Comparison of ENCODE assay signal across 17 cellular contexts in the genomic region with DNA sequence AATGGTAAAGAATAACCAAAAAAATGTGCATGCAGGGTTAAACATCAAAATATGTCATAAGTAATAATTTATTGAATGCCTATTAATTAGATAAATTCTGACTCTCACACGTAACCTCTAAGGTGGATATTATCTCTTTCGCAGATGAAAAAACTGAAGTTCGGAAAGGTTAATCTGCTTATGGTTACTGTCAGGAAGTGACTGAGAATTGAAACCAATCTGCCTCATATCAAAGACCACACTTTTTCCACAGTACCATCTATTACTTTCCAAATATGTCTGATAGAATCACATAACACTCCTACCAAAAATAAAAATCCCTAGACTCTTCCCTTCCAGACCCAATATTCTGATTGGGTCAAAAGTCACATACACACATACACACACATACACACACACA. TPM values are rescaled to one million over a fixed set of nuclear protein-coding genes. Genes with fewer than 3 reads are reported as not detected.
DNase-seq lines count a peak whose midpoint lies in the region; ATAC-seq and TF ChIP-seq lines count a peak whose summit lies in the region.
"Had no signal": no experiment of that assay in that cellular context is flagged by ENCODE, and none has a peak within 500 bp of the region (broad histone marks: within the 10 kb centered on the region; RNA-seq: fewer than 3 reads in every experiment).

No MANE protein-coding gene starts in this region.

- peak overlapping the region; percentile 21 for H3K27ac Mint-ChIP-seq in activated CD4-positive, alpha-beta T cell treated with anti-CD3 and anti-CD28 coated beads, Interleukin-2, amount 10 ng/mL, durations not matched to agents 7 days and 5 days
- peak overlapping the region; percentile 76 for H3K27ac Mint-ChIP-seq in activated CD8-positive, alpha-beta T cell treated with anti-CD3 and anti-CD28 coated beads for 36 hours
- peak overlapping the region; percentile 50 for H3K27ac Mint-ChIP-seq in osteocyte (ENCODE audit: unreplicated experiment)

- intact Hi-C loops in activated CD8-positive, alpha-beta T cell treated with anti-CD3 and anti-CD28 coated beads for 36 hours (cut with micrococcal nuclease), result no loop called here

- H3K4me3 ChIP-seq in HEK293 (ENCODE audit: low read depth, low read length), result no peak overlapping the region
- H3K4me3 ChIP-seq: adrenal gland had no signal

- H3K36me3 Mint-ChIP-seq in activated CD4-positive, alpha-beta T cell treated with anti-CD3 and anti-CD28 coated beads, Interleukin-2, amount 10 ng/mL, durations not matched to agents 7 days and 5 days (ENCODE audit: low read depth), result peaks cover 32% of the 10 kb centered on the region
- H3K36me3 Mint-ChIP-seq in activated CD8-positive, alpha-beta T cell treated with anti-CD3 and anti-CD28 coated beads for 36 hours (ENCODE audit: low read depth), result peaks cover 20% of the 10 kb centered on the region
- peaks cover 4% of the 10 kb centered on the region for H3K36me3 Mint-ChIP-seq in osteocyte (ENCODE audit: unreplicated experiment)

- CTCF ChIA-PET in activated CD4-positive, alpha-beta T cell treated with anti-CD3 and anti-CD28 coated beads, Interleukin-2, amount 10 ng/mL, durations not matched to agents 7 days and 5 days (lab: Charles Lee), result no interaction called here
- CTCF ChIA-PET in HEK293 (lab: Yijun Ruan, JAX), result interaction anchor here (0.7 kb wide), 1 partner anchor 34 kb away, joined by 3 read pairs; no protein-coding TSS in a partner anchor
- CTCF ChIA-PET in activated CD8-positive, alpha-beta T cell treated with anti-CD3 and anti-CD28 coated beads for 36 hours (lab: Charles Lee), result interaction anchor here (0.9 to 3.3 kb wide), 3 partner anchors 19 to 175 kb away, joined by 3 to 13 read pairs (median 3); no protein-coding TSS in a partner anchor

- peaks cover 6% of the 10 kb centered on the region for H3K4me1 ChIP-seq in HEK293 (ENCODE audit: control insufficient read depth, insufficient read depth, low read length)

- H3K4me1 Mint-ChIP-seq in activated CD4-positive, alpha-beta T cell treated with anti-CD3 and anti-CD28 coated beads, Interleukin-2, amount 10 ng/mL, durations not matched to agents 7 days and 5 days, result peaks cover 67% of the 10 kb centered on the region
- peaks cover 69% of the 10 kb centered on the region for H3K4me1 Mint-ChIP-seq in activated CD8-positive, alpha-beta T cell treated with anti-CD3 and anti-CD28 coated beads for 36 hours (ENCODE audit: low read depth)
- peaks cover 69% of the 10 kb centered on the region for H3K4me1 Mint-ChIP-seq in osteocyte (ENCODE audit: unreplicated experiment)

- H3K9me3 Mint-ChIP-seq in activated CD4-positive, alpha-beta T cell treated with anti-CD3 and anti-CD28 coated beads, Interleukin-2, amount 10 ng/mL, durations not matched to agents 7 days and 5 days, result no peaks in the 10 kb centered on the region
- H3K9me3 Mint-ChIP-seq in activated CD8-positive, alpha-beta T cell treated with anti-CD3 and anti-CD28 coated beads for 36 hours, result no peaks in the 10 kb centered on the region
- H3K9me3 Mint-ChIP-seq in osteocyte (ENCODE audit: unreplicated experiment), result no peaks in the 10 kb centered on the region

- no peak overlapping the region for H3K27ac ChIP-seq in HEK293 (ENCODE audit: extremely low read depth, low read depth, low read length)
- H3K27ac ChIP-seq: adrenal gland had no signal

- H3K4me3 Mint-ChIP-seq in activated CD4-positive, alpha-beta T cell treated with anti-CD3 and anti-CD28 coated beads, Interleukin-2, amount 10 ng/mL, durations not matched to agents 7 days and 5 days, result peak overlapping the region; percentile 36
- H3K4me3 Mint-ChIP-seq in activated CD8-positive, alpha-beta T cell treated with anti-CD3 and anti-CD28 coated beads for 36 hours, result peak overlapping the region; percentile 69
- H3K4me3 Mint-ChIP-seq in osteocyte (ENCODE audit: unreplicated experiment), result no peak overlapping the region

- no peaks in the 10 kb centered on the region for H3K9me3 ChIP-seq in HEK293 (ENCODE audit: control insufficient read depth, insufficient read depth, low read depth, low read length)
- H3K9me3 ChIP-seq: adrenal gland had no signal

- no peaks in the 10 kb centered on the region for H3K27me3 Mint-ChIP-seq in activated CD4-positive, alpha-beta T cell treated with anti-CD3 and anti-CD28 coated beads, Interleukin-2, amount 10 ng/mL, durations not matched to agents 7 days and 5 days
- H3K27me3 Mint-ChIP-seq in activated CD8-positive, alpha-beta T cell treated with anti-CD3 and anti-CD28 coated beads for 36 hours, result no peaks in the 10 kb centered on the region
- no peaks in the 10 kb centered on the region for H3K27me3 Mint-ChIP-seq in osteocyte (ENCODE audit: unreplicated experiment)

- H3K36me3 ChIP-seq in HEK293 (ENCODE audit: control insufficient read depth in 2 of 2, insufficient read depth in 1 of 2, low read length in 2 of 2), result no peaks in the 10 kb centered on the region
- H3K36me3 ChIP-seq: adrenal gland had no signal

- ATAC-seq in activated CD8-positive, alpha-beta T cell treated with anti-CD3 and anti-CD28 coated beads for 36 hours, result peak; percentile 68
- no peak for ATAC-seq in GM19467 (IDR thresholded peaks at IDR 0.05; ENCODE audit: unreplicated experiment)
- ATAC-seq: left colon had no signal

- POLR2A ChIA-PET in activated CD4-positive, alpha-beta T cell treated with anti-CD3 and anti-CD28 coated beads, Interleukin-2, amount 10 ng/mL, durations not matched to agents 7 days and 5 days (lab: Charles Lee), result no interaction called here
- POLR2A ChIA-PET in HEK293 (lab: Yijun Ruan, JAX), result no interaction called here
- POLR2A ChIA-PET in activated CD8-positive, alpha-beta T cell treated with anti-CD3 and anti-CD28 coated beads for 36 hours (lab: Charles Lee), result interaction anchor here (0.7 to 1.7 kb wide), 2 partner anchors 169 to 369 kb away, joined by 3 read pairs; no protein-coding TSS in a partner anchor

- TF ChIP-seq CTCF in HEK293 (tag by site-specific recombination; IDR thresholded peaks at IDR 0.05) (no peak), osteocyte (IDR thresholded peaks at IDR 0.05) (no peak)
- no peak for TF ChIP-seq CTCF in activated CD8-positive, alpha-beta T cell treated with anti-CD3 and anti-CD28 coated beads for 36 hours (IDR thresholded peaks at IDR 0.05)

- no peak for DNase-seq in activated CD4-positive, alpha-beta T cell treated with anti-CD3 and anti-CD28 coated beads, Interleukin-2, amount 10 ng/mL, durations not matched to agents 7 days and 5 days
- DNase-seq in activated CD4-positive, alpha-beta T cell treated with anti-CD3 and anti-CD28 coated beads for 1 hour, result no peak
- DNase-seq in activated CD8-positive, alpha-beta T cell treated with anti-CD3 and anti-CD28 coated beads for 36 hours, result no peak
- DNase-seq in osteocyte (ENCODE audit: extremely low spot score, unreplicated experiment), result no peak
- no peak for DNase-seq in HCEC 1CT
- DNase-seq in HuH-7.5 (ENCODE audit: low spot score), result no peak
- DNase-seq: activated CD4-positive, CD25-positive, alpha-beta regulatory T cell; adrenal gland; cortex of kidney; left colon; NCI-H82; SHP77 treated with DMSO at 0.1 percent for 48 hours had no signal

TF ChIP-seq in HEK293, 187 proteins besides CTCF, POLR2A, EP300 and RAD21 (continues in another document):
- TF ChIP-seq ZNF266 (tag by site-specific recombination; IDR thresholded peaks at IDR 0.05; ENCODE audit: low read depth), result no peak
- TF ChIP-seq GLI2 (tag by site-specific recombination; IDR thresholded peaks at IDR 0.05; ENCODE audit: borderline replicate concordance, low read depth), result no peak
- TF ChIP-seq ZNF335 (tag by site-specific recombination; conservative IDR thresholded peaks at IDR 0.05), result no peak
- TF ChIP-seq ZNF558 (tag by site-specific recombination; IDR thresholded peaks at IDR 0.05), result no peak
- no peak for TF ChIP-seq ZNF677 (tag by site-specific recombination; IDR thresholded peaks at IDR 0.05)
- TF ChIP-seq ZNF560 (tag by site-specific recombination; IDR thresholded peaks at IDR 0.05; ENCODE audit: borderline replicate concordance), result no peak
- TF ChIP-seq, protein P1, sequence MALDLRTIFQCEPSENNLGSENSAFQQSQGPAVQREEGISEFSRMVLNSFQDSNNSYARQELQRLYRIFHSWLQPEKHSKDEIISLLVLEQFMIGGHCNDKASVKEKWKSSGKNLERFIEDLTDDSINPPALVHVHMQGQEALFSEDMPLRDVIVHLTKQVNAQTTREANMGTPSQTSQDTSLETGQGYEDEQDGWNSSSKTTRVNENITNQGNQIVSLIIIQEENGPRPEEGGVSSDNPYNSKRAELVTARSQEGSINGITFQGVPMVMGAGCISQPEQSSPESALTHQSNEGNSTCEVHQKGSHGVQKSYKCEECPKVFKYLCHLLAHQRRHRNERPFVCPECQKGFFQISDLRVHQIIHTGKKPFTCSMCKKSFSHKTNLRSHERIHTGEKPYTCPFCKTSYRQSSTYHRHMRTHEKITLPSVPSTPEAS (tag by site-specific recombination; IDR thresholded peaks at IDR 0.05), result peak; percentile 71

RNA-seq across cellular contexts. Expression of a gene that starts 6.2 kb away (rescaled TPM):
- 10 to 100 TPM; 18.2 to 18.9 TPM for total RNA-seq in activated CD4-positive, alpha-beta T cell treated with anti-CD3 and anti-CD28 coated beads, Interleukin-2, amount 10 ng/mL, durations not matched to agents 7 days and 5 days
- 10 to 100 TPM; 16.8 to 17.5 TPM for total RNA-seq in activated CD8-positive, alpha-beta T cell treated with anti-CD3 and anti-CD28 coated beads for 36 hours
- 55.9 and 64.1 TPM in 2 replicates for total RNA-seq in osteocyte

RNA-seq across cellular contexts. Expression of a gene that starts 41.8 kb away (rescaled TPM):
- not detected for total RNA-seq in activated CD4-positive, alpha-beta T cell treated with anti-CD3 and anti-CD28 coated beads, Interleukin-2, amount 10 ng/mL, durations not matched to agents 7 days and 5 days
- not detected for total RNA-seq in activated CD8-positive, alpha-beta T cell treated with anti-CD3 and anti-CD28 coated beads for 36 hours
- total RNA-seq in osteocyte, result 0.35 and 0.47 TPM in 2 replicates
- total RNA-seq: A673, adrenal gland, left colon, skeletal muscle tissue, ureter had no signal

Comparison
In these comparisons a context has a peak if more than half of its experiments do, and no peak if none do; other contexts are left out.
1. H3K27ac Mint-ChIP-seq: peak in every context shown above with its lines; median percentile 76 in activated CD8-positive, alpha-beta T cell treated with anti-CD3 and anti-CD28 coated beads for 36 hours; 50 in osteocyte; 21 in activated CD4-positive, alpha-beta T cell treated with anti-CD3 and anti-CD28 coated beads, Interleukin-2, amount 10 ng/mL, durations not matched to agents 7 days and 5 days.